ENCODE assay signal across 9 cellular contexts in the genomic region with DNA sequence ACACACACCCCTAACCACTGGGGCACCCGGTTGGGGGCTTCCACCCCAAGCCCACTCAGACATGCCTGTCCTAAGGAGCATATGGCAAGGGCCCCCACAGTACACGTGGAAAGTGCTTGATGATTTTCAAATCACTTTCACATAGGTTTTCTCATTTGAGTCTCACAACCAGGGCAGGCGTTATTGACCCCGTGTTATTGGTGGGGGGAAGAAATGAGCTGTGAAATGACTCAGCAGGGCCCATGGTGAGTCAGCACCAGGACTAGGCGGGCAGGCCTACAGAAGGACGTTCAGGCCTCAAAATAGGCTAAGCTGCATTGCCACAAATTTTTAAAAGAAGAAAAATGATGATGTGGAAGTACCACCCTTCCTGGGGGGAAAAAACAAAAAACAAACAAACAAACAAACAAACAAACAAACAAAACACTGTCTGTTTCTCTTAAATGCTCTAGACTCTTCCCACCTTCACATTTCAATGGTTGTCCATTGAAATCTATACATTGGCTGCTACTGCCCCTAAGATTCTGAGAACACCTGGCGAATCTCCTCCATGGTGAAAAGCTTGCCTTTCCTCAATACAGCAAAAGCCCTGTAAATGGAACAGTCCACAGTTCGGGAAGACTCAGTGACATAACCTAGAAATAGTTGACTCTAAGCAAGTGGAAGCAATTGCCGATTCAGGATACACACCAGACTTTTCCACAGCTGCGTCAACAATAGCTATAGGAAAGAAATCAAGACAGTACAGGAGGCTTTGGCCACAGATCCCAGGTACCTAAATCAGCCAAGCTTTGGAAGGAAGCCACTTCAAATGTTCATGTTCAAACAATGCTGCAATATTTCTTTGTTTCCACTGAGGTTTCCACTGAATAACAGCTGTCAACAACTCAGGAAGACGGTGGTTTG.
DNase-seq lines count a peak whose midpoint lies in the region; ATAC-seq and TF ChIP-seq lines count a peak whose summit lies in the region.
"Had no signal": no experiment of that assay in that cellular context is flagged by ENCODE, and none has a peak within 500 bp of the region (broad histone marks: within the 10 kb centered on the region; RNA-seq: fewer than 3 reads in every experiment).

No MANE protein-coding gene starts in this region.

- H4K8ac ChIP-seq in H9 (replicated peaks; ENCODE audit: insufficient read length, low read depth, low read length) = no peak overlapping the region

- no peak overlapping the region for H4K5ac ChIP-seq in H9 (ENCODE audit: insufficient read length, low read depth, low read length)

- no peak overlapping the region for H3K4me3 Mint-ChIP-seq in activated naive CD4-positive, alpha-beta T cell treated with anti-CD3 and anti-CD28 coated beads, Interleukin-2, amount 10 ng/mL, durations not matched to agents 7 days and 5 days
- no peak overlapping the region for H3K4me3 Mint-ChIP-seq in H9
- H3K4me3 Mint-ChIP-seq: activated B cell treated with CpG ODN at 0.5 μM for 24 hours had no signal

- no peak overlapping the region for H2BK15ac ChIP-seq in H9 (ENCODE audit: low read depth, low read length)

- no peaks in the 10 kb centered on the region for H3K9me3 ChIP-seq in H9 (ENCODE audit: control insufficient read depth, low read depth, low read length)

- no peak overlapping the region for H3K56ac ChIP-seq in H9 (ENCODE audit: insufficient read length, low read depth, low read length)

- H4K20me1 ChIP-seq in H9 (ENCODE audit: control insufficient read depth, insufficient read depth, insufficient read length) = no peaks in the 10 kb centered on the region

- no peaks in the 10 kb centered on the region for H3K79me2 ChIP-seq in H9 (ENCODE audit: insufficient read depth, low read length)

- no peak overlapping the region for H3K14ac ChIP-seq in H9 (ENCODE audit: insufficient read depth, low read length)

- H3K23ac ChIP-seq in H9 (ENCODE audit: insufficient read length, low read depth, low read length) = no peak overlapping the region

- no peak overlapping the region for H4K91ac ChIP-seq in H9 (ENCODE audit: insufficient read length, low read depth, low read length)

- no peak overlapping the region for H2BK20ac ChIP-seq in H9 (ENCODE audit: low read depth, low read length, poor library complexity, severe bottlenecking)

- H3K79me1 ChIP-seq in H9 (ENCODE audit: insufficient read depth, low read depth, low read length, poor library complexity, severe bottlenecking) = no peaks in the 10 kb centered on the region

- no peaks in the 10 kb centered on the region for H3K9me3 Mint-ChIP-seq in activated naive CD4-positive, alpha-beta T cell treated with anti-CD3 and anti-CD28 coated beads, Interleukin-2, amount 10 ng/mL, durations not matched to agents 7 days and 5 days
- H3K9me3 Mint-ChIP-seq in H9 = no peaks in the 10 kb centered on the region
- H3K9me3 Mint-ChIP-seq: activated B cell treated with CpG ODN at 0.5 μM for 24 hours had no signal

- ATAC-seq in esophagus mucosa (peak; percentile 50), GM19324 (IDR thresholded peaks at IDR 0.05; ENCODE audit: low FRiP score, unreplicated experiment) (no peak)

- H3K27ac Mint-ChIP-seq in activated naive CD4-positive, alpha-beta T cell treated with anti-CD3 and anti-CD28 coated beads, Interleukin-2, amount 10 ng/mL, durations not matched to agents 7 days and 5 days = no peak overlapping the region
- H3K27ac Mint-ChIP-seq in H9 = peak overlapping the region in 1 of 3 experiments; percentile 5; a peak in 4 of 7 replicates
- H3K27ac Mint-ChIP-seq: activated B cell treated with CpG ODN at 0.5 μM for 24 hours had no signal

- no peak overlapping the region for H3K4ac ChIP-seq in H9 (ENCODE audit: low read depth, low read length)

- H2BK120ac ChIP-seq in H9 (ENCODE audit: low read depth, low read length, poor library complexity, severe bottlenecking) = no peak overlapping the region

- H3K4me2 ChIP-seq in H9 (ENCODE audit: insufficient read depth, insufficient read length, low read length) = no peak overlapping the region

- no peak for TF ChIP-seq CTCF in H9 (conservative IDR thresholded peaks at IDR 0.05)

- CTCF ChIA-PET in activated naive CD4-positive, alpha-beta T cell treated with anti-CD3 and anti-CD28 coated beads, Interleukin-2, amount 10 ng/mL, durations not matched to agents 7 days and 5 days (lab: Charles Lee) = no interaction called here

- no peak overlapping the region for H2AFZ ChIP-seq in H9 (ENCODE audit: low read length)

- no peaks in the 10 kb centered on the region for H3K36me3 Mint-ChIP-seq in activated naive CD4-positive, alpha-beta T cell treated with anti-CD3 and anti-CD28 coated beads, Interleukin-2, amount 10 ng/mL, durations not matched to agents 7 days and 5 days
- H3K36me3 Mint-ChIP-seq in H9 (ENCODE audit: insufficient read depth in 1 of 3, low read depth in 3 of 3) = no peaks in the 10 kb centered on the region

- H3K18ac ChIP-seq in H9 (ENCODE audit: insufficient read length, low read depth, low read length) = no peak overlapping the region

- WGBS in H9 (ENCODE audit: extremely low coverage, insufficient read length, low lambda C conversion rate) = no CpG with 5 or more reads among the region's 11 CpGs

- no peaks in the 10 kb centered on the region for H3K23me2 ChIP-seq in H9 (ENCODE audit: insufficient read length, low read depth, low read length, poor library complexity, severe bottlenecking)

- H3K4me1 Mint-ChIP-seq in activated naive CD4-positive, alpha-beta T cell treated with anti-CD3 and anti-CD28 coated beads, Interleukin-2, amount 10 ng/mL, durations not matched to agents 7 days and 5 days = peaks cover 39% of the 10 kb centered on the region
- peaks cover 4 to 12% of the 10 kb centered on the region in 2 experiments for H3K4me1 Mint-ChIP-seq in H9

- no peak overlapping the region for H3K27ac ChIP-seq in H9 (ENCODE audit: insufficient read length, low read depth, low read length)

- no peak overlapping the region for H3K9ac ChIP-seq in H9 (ENCODE audit: extremely low read depth, insufficient read length, low read length)

- H2AK5ac ChIP-seq in H9 (ENCODE audit: insufficient read length, low read length) = no peak overlapping the region

- peak; percentile 63 for DNase-seq in activated naive CD4-positive, alpha-beta T cell treated with Interleukin-2 at 50 U/mL for 16 hours
- DNase-seq in activated naive CD4-positive, alpha-beta T cell treated with anti-CD3 and anti-CD28 coated beads, Interleukin-2, amount 10 ng/mL, durations not matched to agents 7 days and 5 days = no peak
- peak; percentile 80 for DNase-seq in RPMI7951 (ENCODE audit: low read depth)
- DNase-seq in stimulated activated CD4-positive, alpha-beta T cell treated with anti-CD3 and anti-CD28 coated beads, TNF-alpha, amount 100 ng/mL, for 24 hours (ENCODE audit: low read depth in 3 of 3) = peak in 2 of 3 experiments; percentile 18 to 53
- DNase-seq in NCI-H187 (lab: John Stamatoyannopoulos, UW) = no peak
- no peak for DNase-seq in H9
- DNase-seq: activated B cell treated with CpG ODN at 0.5 μM for 24 hours had no signal

- H3T11ph ChIP-seq in H9 (ENCODE audit: low read length) = no peak overlapping the region

- H2BK5ac ChIP-seq in H9 (ENCODE audit: insufficient read length, low read length) = no peak overlapping the region

- no peaks in the 10 kb centered on the region; the same call in 1 of the 2 replicates for H3K4me1 ChIP-seq in H9 (ENCODE audit: insufficient read depth, low read length)

- no peaks in the 10 kb centered on the region for H3K27me3 ChIP-seq in H9 (ENCODE audit: insufficient read depth, low read length)

- no peak overlapping the region for H2BK12ac ChIP-seq in H9 (ENCODE audit: insufficient read length, low read depth, low read length)

- peaks cover 11% of the 10 kb centered on the region for H3K27me3 Mint-ChIP-seq in activated naive CD4-positive, alpha-beta T cell treated with anti-CD3 and anti-CD28 coated beads, Interleukin-2, amount 10 ng/mL, durations not matched to agents 7 days and 5 days
- no peaks in the 10 kb centered on the region; the same call in 1 of the 2 replicates for H3K27me3 Mint-ChIP-seq in H9 (ENCODE audit: low read depth)
- H3K27me3 Mint-ChIP-seq: activated B cell treated with CpG ODN at 0.5 μM for 24 hours had no signal

Comparison
In these comparisons a context has a peak if more than half of its experiments do, and no peak if none do; other contexts are left out.
1. DNase-seq: peak in activated naive CD4-positive, alpha-beta T cell treated with Interleukin-2 at 50 U/mL for 16 hours (single experiment), RPMI7951 (single experiment) and stimulated activated CD4-positive, alpha-beta T cell treated with anti-CD3 and anti-CD28 coated beads, TNF-alpha, amount 100 ng/mL, for 24 hours (2 of 3); none in activated naive CD4-positive, alpha-beta T cell treated with anti-CD3 and anti-CD28 coated beads, Interleukin-2, amount 10 ng/mL, durations not matched to agents 7 days and 5 days (single experiment), NCI-H187 (0 of 2) and H9 (single experiment).